25 cellular contexts compared by ENCODE assay signal in genomic region chr6:3871939-3872338, GRCh38.
"Had no signal": no experiment of that assay in that cellular context is flagged by ENCODE, and none has a peak within 500 bp of the region (broad histone marks: within the 10 kb centered on the region; RNA-seq: fewer than 3 reads in every experiment).

No MANE protein-coding gene starts in this region.

- H3K9me3 Mint-ChIP-seq: memory B cell; mesothelial cell of epicardium; naive B cell; natural killer cell treated with Interleukin-12 subunit alpha and Interleukin-12 subunit beta and Interleukin-15 and Interleukin-18, amount 100 ng/mL, for 72 hours; neural crest cell; stimulated activated effector memory CD8-positive, alpha-beta T cell treated with anti-CD3 and anti-CD28 coated beads, Interleukin-12 subunit alpha, Interleukin-12 subunit beta, amount 100 ng/mL, for 72 hours had no signal

- H3K36me3 Mint-ChIP-seq: memory B cell; mesothelial cell of epicardium; naive B cell; natural killer cell treated with Interleukin-12 subunit alpha and Interleukin-12 subunit beta and Interleukin-15 and Interleukin-18, amount 100 ng/mL, for 72 hours; stimulated activated effector memory CD8-positive, alpha-beta T cell treated with anti-CD3 and anti-CD28 coated beads, Interleukin-12 subunit alpha, Interleukin-12 subunit beta, amount 100 ng/mL, for 72 hours had no signal

- H3K36me3 ChIP-seq: gastrocnemius medialis, left ventricle myocardium inferior, lower lobe of right lung, neutrophil, pancreas, stomach, thyroid gland had no signal

- H3K27me3 ChIP-seq: gastrocnemius medialis, pancreas, stomach, thyroid gland had no signal

- H3K4me3 Mint-ChIP-seq: memory B cell; mesothelial cell of epicardium; naive B cell; natural killer cell treated with Interleukin-12 subunit alpha and Interleukin-12 subunit beta and Interleukin-15 and Interleukin-18, amount 100 ng/mL, for 72 hours; neural crest cell; stimulated activated effector memory CD8-positive, alpha-beta T cell treated with anti-CD3 and anti-CD28 coated beads, Interleukin-12 subunit alpha, Interleukin-12 subunit beta, amount 100 ng/mL, for 72 hours had no signal

- H3K27ac ChIP-seq: coronary artery, epithelial cell of prostate, gastrocnemius medialis, left ventricle myocardium inferior, lower lobe of right lung, neutrophil, pancreas, stomach, thyroid gland had no signal

- DNase-seq: dermis blood vessel endothelial cell; foreskin fibroblast; gastrocnemius medialis; left cardiac atrium; left ventricle myocardium inferior; lower lobe of right lung; mucosa of descending colon; naive B cell; pancreas; stimulated activated CD4-positive, alpha-beta T cell treated with anti-CD3 and anti-CD28 coated beads, Interleukin-2, amount 100 ng/mL, for 24 hours; stimulated activated CD4-positive, alpha-beta T cell treated with anti-CD3 and anti-CD28 coated beads, Interleukin-4, amount 100 ng/mL, for 24 hours; stimulated activated naive CD4-positive, alpha-beta T cell treated with Interleukin-2 at 50 U/mL for 16 hours; stomach; thyroid gland; trophoblast cell had no signal

- H3K9me3 ChIP-seq: gastrocnemius medialis, left ventricle myocardium inferior, lower lobe of right lung, mucosa of descending colon, neutrophil, pancreas, stomach, thyroid gland had no signal

- H3K4me1 Mint-ChIP-seq: naive B cell had no signal

- H3K27ac Mint-ChIP-seq: memory B cell; mesothelial cell of epicardium; natural killer cell treated with Interleukin-12 subunit alpha and Interleukin-12 subunit beta and Interleukin-15 and Interleukin-18, amount 100 ng/mL, for 72 hours; stimulated activated effector memory CD8-positive, alpha-beta T cell treated with anti-CD3 and anti-CD28 coated beads, Interleukin-12 subunit alpha, Interleukin-12 subunit beta, amount 100 ng/mL, for 72 hours had no signal

- H3K4me3 ChIP-seq: coronary artery, gastrocnemius medialis, left ventricle myocardium inferior, lower lobe of right lung, mucosa of descending colon, pancreas, stomach, thyroid gland had no signal

- ATAC-seq: esophagus mucosa; gastrocnemius medialis; left cardiac atrium; lower lobe of right lung; mucosa of descending colon; natural killer cell treated with Interleukin-12 subunit alpha and Interleukin-12 subunit beta and Interleukin-15 and Interleukin-18, amount 100 ng/mL, for 72 hours; pancreas; sciatic nerve; stimulated activated effector memory CD8-positive, alpha-beta T cell treated with anti-CD3 and anti-CD28 coated beads, Interleukin-12 subunit alpha, Interleukin-12 subunit beta, amount 100 ng/mL, for 72 hours had no signal
